In genomic region chr4:151806511-151806927, GRCh38 we compare ENCODE assay signal across 13 cellular contexts. TPM values are rescaled to one million over a fixed set of nuclear protein-coding genes. Genes with fewer than 3 reads are reported as not detected.
A peak's percentile ranks its signal among the peaks of the same experiment; 100 is the strongest.
DNase-seq lines count a peak whose midpoint lies in the region; ATAC-seq, FAIRE-seq and TF ChIP-seq lines count a peak whose summit lies in the region.
"Had no signal": no experiment of that assay in that cellular context is flagged by ENCODE, and none has a peak within 500 bp of the region (broad histone marks: within the 10 kb centered on the region; RNA-seq: fewer than 3 reads in every experiment).

No MANE protein-coding gene starts in this region.

- H3K9me2 ChIP-seq in GM23248 (ENCODE audit: insufficient read depth) = no peaks in the 10 kb centered on the region

- FAIRE-seq in pancreas (lab: Jason Lieb, UNC) = no peak

- H3K4me2 ChIP-seq in GM23248 (ENCODE audit: unreplicated experiment) = peak overlapping the region; percentile 71

- H3K4me1 Mint-ChIP-seq in activated T-helper 1 cell treated with anti-CD3 and anti-CD28 coated beads, Interleukin-12 subunit alpha, Interleukin-12 subunit beta, Interleukin-2, Interleukin-4 antibody, amounts not matched to agents 30 ng/mL and 10 ng/mL and 1 ng/mL, durations not matched to agents 14 hours and 24 hours and 36 hours (ENCODE audit: low read depth) = no peaks in the 10 kb centered on the region

- TF ChIP-seq CTCF in ascending aorta (IDR thresholded peaks at IDR 0.05) = no peak
- TF ChIP-seq CTCF in pancreas (IDR thresholded peaks at IDR 0.05) = no peak

- peaks cover 25% of the 10 kb centered on the region for H3F3A ChIP-seq in GM23248 (ENCODE audit: insufficient read depth)

- peak; percentile 83 for ATAC-seq in left ventricle myocardium superior
- no peak for ATAC-seq in GM21526 (IDR thresholded peaks at IDR 0.05; ENCODE audit: low FRiP score, unreplicated experiment)
- ATAC-seq in pancreas = no peak
- no peak for ATAC-seq in GM18909 (IDR thresholded peaks at IDR 0.05; ENCODE audit: poor library complexity, unreplicated experiment)
- ATAC-seq: naive thymus-derived CD4-positive, alpha-beta T cell had no signal

- H3K79me2 ChIP-seq in GM23248 (ENCODE audit: insufficient read depth) = no peaks in the 10 kb centered on the region

- peak overlapping the region; percentile 88 for H2AFZ ChIP-seq in GM23248

- 0 to 1% methylated on average over 6 of the region's 6 CpGs for WGBS in GM23248 (ENCODE audit: low coverage in 1 of 2, low lambda C conversion rate in 2 of 2, missing lambda C conversion rate in 2 of 2), 2 experiments
- WGBS in pancreas, 2 donors = 50 to 52% methylated on average over 6 of the region's 6 CpGs

- in situ Hi-C loops in GM23248 (cut with MboI) = no loop called here

- H3K9ac ChIP-seq in GM23248 = peak overlapping the region; percentile 71

- H3K4me1 ChIP-seq in GM23248 (ENCODE audit: insufficient read depth) = peaks cover 31% of the 10 kb centered on the region
- H3K4me1 ChIP-seq in ascending aorta = no peaks in the 10 kb centered on the region
- H3K4me1 ChIP-seq in pancreas = no peaks in the 10 kb centered on the region
- H3K4me1 ChIP-seq: uterus had no signal

- peak overlapping the region; percentile 93 for H3K27ac ChIP-seq in GM23248
- peak overlapping the region; percentile 38 to 61 for H3K27ac ChIP-seq in ascending aorta
- no peak overlapping the region for H3K27ac ChIP-seq in pancreas
- H3K27ac ChIP-seq: uterus had no signal

- DNase-seq in GM23248 (peak; percentile 84), ascending aorta (ENCODE audit: low spot score in 2 of 2) (no peak), left ventricle myocardium superior (peak; percentile 30), stromal cell of bone marrow (ENCODE audit: low read depth) (peak; percentile 18), pancreas (no peak)
- DNase-seq in activated T-helper 1 cell treated with anti-CD3 and anti-CD28 coated beads, Interleukin-12 subunit alpha, Interleukin-12 subunit beta, Interleukin-2, Interleukin-4 antibody, amounts not matched to agents 30 ng/mL and 10 ng/mL and 1 ng/mL, durations not matched to agents 14 hours and 24 hours and 36 hours (ENCODE audit: low spot score) = no peak
- DNase-seq: activated CD4-positive, alpha-beta T cell treated with anti-CD3 and anti-CD28 coated beads, Interleukin-2, amount 50 U/mL, for 48 hours; head of caudate nucleus; naive thymus-derived CD4-positive, alpha-beta T cell; uterus had no signal

- H3K9me3 Mint-ChIP-seq in activated T-helper 1 cell treated with anti-CD3 and anti-CD28 coated beads, Interleukin-12 subunit alpha, Interleukin-12 subunit beta, Interleukin-2, Interleukin-4 antibody, amounts not matched to agents 30 ng/mL and 10 ng/mL and 1 ng/mL, durations not matched to agents 14 hours and 24 hours and 36 hours = no peaks in the 10 kb centered on the region
- H3K9me3 Mint-ChIP-seq: naive thymus-derived CD4-positive, alpha-beta T cell had no signal

- H3K27me3 Mint-ChIP-seq in activated T-helper 1 cell treated with anti-CD3 and anti-CD28 coated beads, Interleukin-12 subunit alpha, Interleukin-12 subunit beta, Interleukin-2, Interleukin-4 antibody, amounts not matched to agents 30 ng/mL and 10 ng/mL and 1 ng/mL, durations not matched to agents 14 hours and 24 hours and 36 hours (ENCODE audit: insufficient read depth) = no peaks in the 10 kb centered on the region
- H3K27me3 Mint-ChIP-seq: brain had no signal

- no peaks in the 10 kb centered on the region for H3K36me3 Mint-ChIP-seq in activated T-helper 1 cell treated with anti-CD3 and anti-CD28 coated beads, Interleukin-12 subunit alpha, Interleukin-12 subunit beta, Interleukin-2, Interleukin-4 antibody, amounts not matched to agents 30 ng/mL and 10 ng/mL and 1 ng/mL, durations not matched to agents 14 hours and 24 hours and 36 hours (ENCODE audit: low read depth)
- H3K36me3 Mint-ChIP-seq: brain had no signal

- no peaks in the 10 kb centered on the region for H3K9me3 ChIP-seq in GM23248 (ENCODE audit: low read depth)
- H3K9me3 ChIP-seq in ascending aorta = no peaks in the 10 kb centered on the region
- no peaks in the 10 kb centered on the region for H3K9me3 ChIP-seq in pancreas
- H3K9me3 ChIP-seq: uterus had no signal

- no peak overlapping the region for H3K27ac Mint-ChIP-seq in activated T-helper 1 cell treated with anti-CD3 and anti-CD28 coated beads, Interleukin-12 subunit alpha, Interleukin-12 subunit beta, Interleukin-2, Interleukin-4 antibody, amounts not matched to agents 30 ng/mL and 10 ng/mL and 1 ng/mL, durations not matched to agents 14 hours and 24 hours and 36 hours
- H3K27ac Mint-ChIP-seq: naive thymus-derived CD4-positive, alpha-beta T cell had no signal

- no peak overlapping the region for H3K4me3 Mint-ChIP-seq in activated T-helper 1 cell treated with anti-CD3 and anti-CD28 coated beads, Interleukin-12 subunit alpha, Interleukin-12 subunit beta, Interleukin-2, Interleukin-4 antibody, amounts not matched to agents 30 ng/mL and 10 ng/mL and 1 ng/mL, durations not matched to agents 14 hours and 24 hours and 36 hours
- H3K4me3 Mint-ChIP-seq: brain; naive thymus-derived CD4-positive, alpha-beta T cell had no signal

- H3K36me3 ChIP-seq in GM23248 (ENCODE audit: low read depth) (no peaks in the 10 kb centered on the region), ascending aorta (no peaks in the 10 kb centered on the region), pancreas (no peaks in the 10 kb centered on the region)
- H3K36me3 ChIP-seq: uterus had no signal

- H4K20me1 ChIP-seq in GM23248 (ENCODE audit: insufficient read depth) = no peaks in the 10 kb centered on the region

- H3K4me3 ChIP-seq in GM23248 (peak overlapping the region; percentile 24), ascending aorta (no peak overlapping the region), pancreas (no peak overlapping the region)
- H3K4me3 ChIP-seq: uterus had no signal

- H3K27me3 ChIP-seq in GM23248 (replicated peaks; ENCODE audit: insufficient read depth) = no peaks in the 10 kb centered on the region
- no peaks in the 10 kb centered on the region for H3K27me3 ChIP-seq in ascending aorta
- no peaks in the 10 kb centered on the region for H3K27me3 ChIP-seq in pancreas
- H3K27me3 ChIP-seq: uterus had no signal

- intact Hi-C loops in ascending aorta (cut with DNase I) (no loop called here), left ventricle myocardium superior (cut with micrococcal nuclease) (no loop called here), pancreas (cut with DNase I) (no loop called here)
- intact Hi-C loops in activated T-helper 1 cell treated with anti-CD3 and anti-CD28 coated beads, Interleukin-12 subunit alpha, Interleukin-12 subunit beta, Interleukin-2, Interleukin-4 antibody, amounts not matched to agents 30 ng/mL and 10 ng/mL and 1 ng/mL, durations not matched to agents 14 hours and 24 hours and 36 hours (cut with micrococcal nuclease) = no loop called here

RNA-seq across cellular contexts. Expression of gene GATB, which starts 45.7 kb away (rescaled TPM):
- 18.0 and 18.3 TPM in 2 replicates for total RNA-seq in GM23248 (2014; rRNA removed; shearing (Covaris generic))
- polyA plus RNA-seq in GM23248 (2016; fragmentation: Nextera tagmentation; extraction: Ambion mirVana) (20.0 and 21.1 TPM in 2 replicates), pancreas (10 to 100 TPM in 1 of 2 donors, 1 to 10 TPM in 1; 9.1 to 10.0 TPM)
- total RNA-seq in ascending aorta (16.7 TPM), left ventricle myocardium superior (142 TPM), pancreas (1 to 10 TPM; 1.8 to 9.0 (median 5.8) TPM)
- 16.1 and 20.0 TPM in 2 replicates for total RNA-seq in activated T-helper 1 cell treated with anti-CD3 and anti-CD28 coated beads, Interleukin-12 subunit alpha, Interleukin-12 subunit beta, Interleukin-2, Interleukin-4 antibody, amounts not matched to agents 30 ng/mL and 10 ng/mL and 1 ng/mL, durations not matched to agents 14 hours and 24 hours and 36 hours

Comparison
In these comparisons a context has a peak if more than half of its experiments do, and no peak if none do; other contexts are left out.
1. DNase-seq: peak in GM23248 (single experiment), left ventricle myocardium superior (single experiment) and stromal cell of bone marrow (single experiment); none in ascending aorta (0 of 2), activated T-helper 1 cell treated with anti-CD3 and anti-CD28 coated beads, Interleukin-12 subunit alpha, Interleukin-12 subunit beta, Interleukin-2, Interleukin-4 antibody, amounts not matched to agents 30 ng/mL and 10 ng/mL and 1 ng/mL, durations not matched to agents 14 hours and 24 hours and 36 hours (single experiment) and pancreas (0 of 6).
2. H3K27ac ChIP-seq: peak in GM23248 (single experiment) and ascending aorta (2 of 2); none in pancreas (0 of 4).